18 cellular contexts compared by ENCODE assay signal in the genomic region with DNA sequence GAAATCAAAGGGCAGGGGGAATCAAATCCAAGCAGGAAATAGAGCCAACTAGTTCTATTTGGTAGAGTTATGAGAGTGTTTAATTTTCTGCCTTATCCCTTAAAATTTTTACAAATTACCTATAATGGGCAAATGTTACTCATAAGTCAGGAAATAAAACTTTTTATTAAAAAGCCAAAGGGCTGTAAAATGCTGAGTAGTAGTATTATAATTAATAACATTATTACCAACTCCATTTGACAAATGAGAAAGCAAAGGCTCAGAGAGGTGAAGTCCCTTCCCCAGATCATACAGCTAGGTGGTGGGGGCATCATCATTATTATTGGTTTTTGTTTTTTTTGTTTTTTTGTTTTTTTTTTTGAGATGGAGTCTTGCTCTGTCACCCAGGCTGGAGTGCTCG. TPM values are rescaled to one million over a fixed set of nuclear protein-coding genes. Genes with fewer than 3 reads are reported as not detected.
A peak's percentile ranks its signal among the peaks of the same experiment; 100 is the strongest.
DNase-seq lines count a peak whose midpoint lies in the region; ATAC-seq, FAIRE-seq and TF ChIP-seq lines count a peak whose summit lies in the region.
"Had no signal": no experiment of that assay in that cellular context is flagged by ENCODE, and none has a peak within 500 bp of the region (broad histone marks: within the 10 kb centered on the region; RNA-seq: fewer than 3 reads in every experiment).

No MANE protein-coding gene starts in this region.

- no peak for TF ChIP-seq POLR2A in K562 (conservative IDR thresholded peaks at IDR 0.05)
- TF ChIP-seq POLR2A in gastrocnemius medialis (IDR thresholded peaks at IDR 0.05), result no peak

- H3K4me1 ChIP-seq in SK-N-SH (ENCODE audit: control insufficient read depth in 1 of 2, insufficient read depth in 2 of 2, low read depth in 1 of 2, low read length in 1 of 2) (peaks cover 0 to 40% of the 10 kb centered on the region in 2 experiments; a peak in 3 of 4 replicates), Karpas-422 (ENCODE audit: low read length) (peaks cover 20% of the 10 kb centered on the region), K562 (replicated peaks in 1 of 2; ENCODE audit: control insufficient read depth in 2 of 2, insufficient read depth in 2 of 2, low read length in 2 of 2) (peaks cover 17 to 29% of the 10 kb centered on the region in 2 experiments; a peak in 4 of 5 replicates), gastrocnemius medialis (peaks cover 58 to 66% of the 10 kb centered on the region in 2 donors)

- H3K27me3 ChIP-seq in SK-N-SH (ENCODE audit: insufficient read depth) (no peaks in the 10 kb centered on the region), Karpas-422 (ENCODE audit: low read length) (no peaks in the 10 kb centered on the region), K562 (ENCODE audit: control insufficient read depth in 2 of 2, insufficient read depth in 2 of 2, low read length in 2 of 2) (no peaks in the 10 kb centered on the region), gastrocnemius medialis (no peaks in the 10 kb centered on the region)

- no peaks in the 10 kb centered on the region for H3K9me2 ChIP-seq in SK-N-SH
- H3K9me2 ChIP-seq in Karpas-422 (replicated peaks; ENCODE audit: insufficient read depth, low read length), result no peaks in the 10 kb centered on the region

- TF ChIP-seq CTCF in SK-N-SH (IDR thresholded peaks at IDR 0.05), result no peak
- TF ChIP-seq CTCF in K562 (IDR thresholded peaks at IDR 0.05 in 2 of 3, conservative IDR thresholded peaks at IDR 0.05 in 1 of 3; ENCODE audit: insufficient read depth in 2 of 3, low read depth in 1 of 3, low read length in 3 of 3), result no peak
- no peak for TF ChIP-seq CTCF in gastrocnemius medialis (IDR thresholded peaks at IDR 0.05 in 4 of 5, conservative IDR thresholded peaks at IDR 0.05 in 1 of 5)

- peaks cover 13% of the 10 kb centered on the region for H3F3A ChIP-seq in SK-N-SH (replicated peaks; ENCODE audit: insufficient read depth)

- H4K20me1 ChIP-seq in SK-N-SH (ENCODE audit: insufficient read depth), result no peaks in the 10 kb centered on the region
- H4K20me1 ChIP-seq in Karpas-422 (ENCODE audit: insufficient read depth, low read depth, low read length), result peaks cover 3% of the 10 kb centered on the region; the same call in 1 of the 2 replicates
- no peaks in the 10 kb centered on the region for H4K20me1 ChIP-seq in K562 (replicated peaks; ENCODE audit: control insufficient read depth, insufficient read depth, low read length)

- H3K36me3 ChIP-seq in SK-N-SH (replicated peaks in 1 of 2; ENCODE audit: control insufficient read depth in 1 of 2, insufficient read depth in 2 of 2, low read length in 1 of 2), result peaks cover 3 to 21% of the 10 kb centered on the region in 2 experiments
- H3K36me3 ChIP-seq in Karpas-422 (ENCODE audit: insufficient read depth, low read length), result no peaks in the 10 kb centered on the region
- no peaks in the 10 kb centered on the region for H3K36me3 ChIP-seq in K562 (ENCODE audit: control insufficient read depth, insufficient read depth, low read length)
- H3K36me3 ChIP-seq in gastrocnemius medialis, result peaks cover 0 to under 1% of the 10 kb centered on the region in 2 donors

- no peak overlapping the region for H3K27ac ChIP-seq in SK-N-SH (ENCODE audit: low read depth in 2 of 2, low read length in 1 of 2)
- no peak overlapping the region for H3K27ac ChIP-seq in Karpas-422 (ENCODE audit: low read length)
- no peak overlapping the region for H3K27ac ChIP-seq in K562 (ENCODE audit: extremely low read depth, low read depth, low read length)
- peak overlapping the region; percentile 79 to 85 (median 82) for H3K27ac ChIP-seq in gastrocnemius medialis
- H3K27ac ChIP-seq: 22Rv1, C4-2B, HL-60 had no signal

- no peak overlapping the region for H3K9ac ChIP-seq in SK-N-SH
- no peak overlapping the region for H3K9ac ChIP-seq in Karpas-422 (ENCODE audit: low read length)
- no peak overlapping the region for H3K9ac ChIP-seq in K562 (ENCODE audit: insufficient read depth in 1 of 2, low read depth in 2 of 2, low read length in 2 of 2)

- no peak for ATAC-seq in SK-N-SH treated with all-trans-retinoic acid at 6 μM for 48 hours
- ATAC-seq in K562, result no peak
- ATAC-seq in gastrocnemius medialis, result no peak
- ATAC-seq: Right ventricle myocardium inferior had no signal

- 93% methylated on average over 1 of the region's 1 CpG for WGBS in SK-N-SH (ENCODE audit: low lambda C conversion rate)
- WGBS in K562 (ENCODE audit: insufficient coverage, low coverage, missing lambda C conversion rate), result 25% methylated on average over 1 of the region's 1 CpG

- H3K4me2 ChIP-seq in SK-N-SH (0 out of 2 replicates have a peak overlapping the region, but pooled peaks have one; percentile 2), Karpas-422 (ENCODE audit: low read depth, low read length, poor library complexity, severe bottlenecking) (peak overlapping the region; percentile 60), K562 (ENCODE audit: insufficient read depth, low read length) (no peak overlapping the region)

- no peak overlapping the region for H2AFZ ChIP-seq in SK-N-SH (ENCODE audit: low read depth)
- H2AFZ ChIP-seq in Karpas-422 (ENCODE audit: low read length), result no peak overlapping the region
- no peak overlapping the region for H2AFZ ChIP-seq in K562 (ENCODE audit: low read depth, low read length)
- H2AFZ ChIP-seq: GM23248 had no signal

- DNase-seq in SK-N-SH, result no peak
- DNase-seq in Karpas-422, result no peak
- DNase-seq in K562 (ENCODE audit: extremely low read depth in 1 of 4, low spot score in 3 of 4), result no peak
- no peak for DNase-seq in gastrocnemius medialis
- DNase-seq in cerebellar nuclear complex (lab: John Stamatoyannopoulos, UW), result no peak
- no peak for DNase-seq in posterior cingulate gyrus
- no peak for DNase-seq in RCC 7860 (ENCODE audit: low spot score)
- DNase-seq: GM23248, H9, HFFc6, NCI-H1694 treated with DMSO at 0.1 percent for 48 hours, NCI-H2081 treated with DMSO at 0.1 percent for 48 hours, NCI-H524 treated with DMSO at 0.1 percent for 48 hours had no signal

- H3K9me3 ChIP-seq in SK-N-SH (no peaks in the 10 kb centered on the region), Karpas-422 (ENCODE audit: low read length) (no peaks in the 10 kb centered on the region), K562 (replicated peaks; ENCODE audit: control insufficient read depth, insufficient read depth, low read depth, low read length) (no peaks in the 10 kb centered on the region), gastrocnemius medialis (no peaks in the 10 kb centered on the region)

- H3K9me1 ChIP-seq in K562 (ENCODE audit: control insufficient read depth, insufficient read depth, low read length), result no peaks in the 10 kb centered on the region

- CTCF ChIA-PET in SK-N-SH (lab: Yijun Ruan, JAX), result interaction anchor here (0.7 to 2.2 kb wide), 5 partner anchors 29 to 231 kb away, joined by 3 to 14 read pairs (median 4); no protein-coding TSS in a partner anchor
- CTCF ChIA-PET in K562 (lab: Yijun Ruan, JAX; ENCODE audit: low intra/inter-chr PET ratio), result no interaction called here

- POLR2A ChIA-PET in SK-N-SH (lab: Yijun Ruan, JAX) (no interaction called here), K562 (lab: Yijun Ruan, JAX) (interaction anchor here (0.8 to 1.3 kb wide), 5 partner anchors 18 to 1052 kb away, joined by 3 to 5 read pairs (median 3); no protein-coding TSS in a partner anchor)

- TF ChIP-seq EP300 in SK-N-SH (IDR thresholded peaks at IDR 0.05; ENCODE audit: borderline replicate concordance in 1 of 2, low read depth in 1 of 2, low read length in 1 of 2), result no peak
- TF ChIP-seq EP300 in K562 (IDR thresholded peaks at IDR 0.05; ENCODE audit: low read length), result no peak

- FAIRE-seq in K562 (lab: Jason Lieb, UNC) (no peak), RCC 7860 (lab: Jason Lieb, UNC) (no peak)

- H3K79me2 ChIP-seq in SK-N-SH (ENCODE audit: insufficient read depth), result peaks cover 24% of the 10 kb centered on the region; the same call in 1 of the 2 replicates
- H3K79me2 ChIP-seq in Karpas-422 (ENCODE audit: low read length), result no peaks in the 10 kb centered on the region
- no peaks in the 10 kb centered on the region for H3K79me2 ChIP-seq in K562 (ENCODE audit: control insufficient read depth, insufficient read depth, low read length)

- H3K4me3 ChIP-seq in SK-N-SH (ENCODE audit: low read depth in 2 of 2, low read length in 1 of 2) (no peak overlapping the region), Karpas-422 (ENCODE audit: low read length) (no peak overlapping the region), K562 (no peak overlapping the region), gastrocnemius medialis (no peak overlapping the region)
- H3K4me3 ChIP-seq: GM23248 had no signal

- no peak for TF ChIP-seq RAD21 in SK-N-SH (IDR thresholded peaks at IDR 0.05; ENCODE audit: low read length)
- TF ChIP-seq RAD21 in K562 (CRISPR knock-in tag; conservative IDR thresholded peaks at IDR 0.05 in 1 of 2, IDR thresholded peaks at IDR 0.05 in 1 of 2), result no peak

- in situ Hi-C loops in K562 (cut with MboI), result no loop called here
- in situ Hi-C loops in gastrocnemius medialis (cut with MboI; ENCODE audit: low sequenced_read_pairs in 4 of 4), result loop anchor here in 1 of 4 donors (5.0 to 10.0 kb wide), 2 partner anchors 59 to 191 kb away; no protein-coding TSS in a partner anchor

- no TSS peak for BruUV-seq in K562 (replicated peaks; lab: Mats Ljungman, UMichigan)

- intact Hi-C loops in K562 (cut with micrococcal nuclease) (no loop called here), gastrocnemius medialis (cut with DNase I; ENCODE audit: low total_unique reads) (loop anchor here (5.0 to 10.0 kb wide), 3 partner anchors 261 to 569 kb away; partner anchors contain the start of genes LDLRAP1, MACO1 and SYF2), posterior cingulate gyrus (cut with DNase I) (no loop called here)

RNA-seq across cellular contexts. Expression of gene SELENON, which starts 3.4 kb away (rescaled TPM):
- 32.7 and 56.2 TPM in 2 replicates for polyA plus RNA-seq in SK-N-SH (2012; rRNA removed)
- 42.6 and 69.9 TPM in 2 replicates for polyA plus RNA-seq in SK-N-SH (2012; cell fraction: cytosol; rRNA removed)
- polyA plus RNA-seq in SK-N-SH (2012; cell fraction: nucleus; rRNA removed), result 38.4 and 59.7 TPM in 2 replicates
- 2.7 and 5.1 TPM in 2 replicates for total RNA-seq in Karpas-422 (2014; rRNA removed; shearing (Covaris generic); ENCODE audit: low replicate concordance)
- total RNA-seq in K562 (2011; cell fraction: chromatin; rRNA removed; ENCODE audit: low replicate concordance), result 10.6 and 27.1 TPM in 2 replicates
- 20.8 and 22.0 TPM in 2 replicates for total RNA-seq in K562 (2011; cell fraction: nucleolus; rRNA removed)
- total RNA-seq in K562 (2011; cell fraction: nucleoplasm; rRNA removed), result 23.3 and 31.8 TPM in 2 replicates
- 6.1 and 10.0 TPM in 2 replicates for total RNA-seq in K562 (2014; rRNA removed)
- 5.1 and 6.8 TPM in 2 replicates for total RNA-seq in K562 (2014; rRNA removed; fragmentation: Illumina TruSeq; extraction: Trizol)
- total RNA-seq in K562 (2015; rRNA removed; fragmentation: Illumina TruSeq; extraction: Trizol), result 7.0 and 7.4 TPM in 2 replicates
- 21.2 and 24.4 TPM in 2 replicates for total RNA-seq in K562 (2021)
- polyA plus RNA-seq in K562 (2011; rRNA removed), result 7.1 and 7.2 TPM in 2 replicates
- 12.7 and 12.8 TPM in 2 replicates for polyA plus RNA-seq in K562 (2011; cell fraction: cytosol; rRNA removed)
- 13.8 and 19.5 TPM in 2 replicates for polyA plus RNA-seq in K562 (2011; cell fraction: nucleus; rRNA removed)
- polyA plus RNA-seq in K562 (2012), result 17.5 and 37.6 TPM in 2 replicates
- 26.7 and 28.9 TPM in 2 replicates for polyA plus RNA-seq in K562 (2014; fragmentation: Illumina TruSeq; extraction: Trizol)
- 1 to 10 TPM in 1 of 2 experiments, under 1 TPM in 1; 0.43 to 1.5 TPM for polyA plus RNA-seq in K562 (2014; fragmentation: Nextera tagmentation; extraction: Ambion mirVana)
- polyA plus RNA-seq in K562 (2014; rRNA removed), result 12.5 and 12.6 TPM in 2 replicates
- polyA minus RNA-seq in K562 (2011; rRNA and poly(A)+ RNA removed), result 3.7 and 4.2 TPM in 2 replicates
- 12.5 and 15.8 TPM in 2 replicates for polyA minus RNA-seq in K562 (2011; cell fraction: cytosol; rRNA and poly(A)+ RNA removed)
- 2.4 and 3.6 TPM in 2 replicates for polyA minus RNA-seq in K562 (2011; cell fraction: nucleus; rRNA and poly(A)+ RNA removed)
- 10 to 100 TPM; 20.0 to 51.0 (median 43.3) TPM for total RNA-seq in gastrocnemius medialis

RNA-seq across cellular contexts. Expression of gene MTFR1L, which starts 16.4 kb away (rescaled TPM):
- 53.6 and 61.2 TPM in 2 replicates for polyA plus RNA-seq in SK-N-SH (2012; rRNA removed)
- polyA plus RNA-seq in SK-N-SH (2012; cell fraction: cytosol; rRNA removed), result 32.7 and 39.0 TPM in 2 replicates
- polyA plus RNA-seq in SK-N-SH (2012; cell fraction: nucleus; rRNA removed), result 205 and 223 TPM in 2 replicates
- total RNA-seq in Karpas-422 (2014; rRNA removed; shearing (Covaris generic); ENCODE audit: low replicate concordance), result 24.3 and 39.6 TPM in 2 replicates
- total RNA-seq in K562 (2011; cell fraction: chromatin; rRNA removed; ENCODE audit: low replicate concordance), result 93.2 and 162 TPM in 2 replicates
- total RNA-seq in K562 (2011; cell fraction: nucleolus; rRNA removed), result 112 and 114 TPM in 2 replicates
- total RNA-seq in K562 (2011; cell fraction: nucleoplasm; rRNA removed), result 110 and 117 TPM in 2 replicates
- total RNA-seq in K562 (2014; rRNA removed), result 43.5 and 54.9 TPM in 2 replicates
- total RNA-seq in K562 (2014; rRNA removed; fragmentation: Illumina TruSeq; extraction: Trizol), result 39.2 and 41.4 TPM in 2 replicates
- total RNA-seq in K562 (2015; rRNA removed; fragmentation: Illumina TruSeq; extraction: Trizol), result 45.2 and 45.8 TPM in 2 replicates
- total RNA-seq in K562 (2021), result 54.3 and 58.5 TPM in 2 replicates
- 53.7 and 79.7 TPM in 2 replicates for polyA plus RNA-seq in K562 (2011; rRNA removed)
- 75.5 and 87.3 TPM in 2 replicates for polyA plus RNA-seq in K562 (2011; cell fraction: cytosol; rRNA removed)
- polyA plus RNA-seq in K562 (2011; cell fraction: nucleus; rRNA removed), result 196 and 214 TPM in 2 replicates
- 57.4 and 71.0 TPM in 2 replicates for polyA plus RNA-seq in K562 (2012)
- 71.0 and 84.8 TPM in 2 replicates for polyA plus RNA-seq in K562 (2014; fragmentation: Illumina TruSeq; extraction: Trizol)
- polyA plus RNA-seq in K562 (2014; fragmentation: Nextera tagmentation; extraction: Ambion mirVana), result 10 to 100 TPM; 81.2 to 98.5 TPM
- 45.1 and 60.0 TPM in 2 replicates for polyA plus RNA-seq in K562 (2014; rRNA removed)
- polyA minus RNA-seq in K562 (2011; rRNA and poly(A)+ RNA removed), result 35.2 and 44.3 TPM in 2 replicates
- polyA minus RNA-seq in K562 (2011; cell fraction: cytosol; rRNA and poly(A)+ RNA removed), result 23.6 and 25.6 TPM in 2 replicates
- 31.9 and 51.9 TPM in 2 replicates for polyA minus RNA-seq in K562 (2011; cell fraction: nucleus; rRNA and poly(A)+ RNA removed)
- total RNA-seq in gastrocnemius medialis, result 100 to 1,000 TPM; 123 to 186 (median 170) TPM

RNA-seq across cellular contexts. Expression of gene AUNIP, which starts 55.9 kb away (rescaled TPM):
- 1.9 TPM in 2 replicates for polyA plus RNA-seq in SK-N-SH (2012; rRNA removed)
- polyA plus RNA-seq in SK-N-SH (2012; cell fraction: cytosol; rRNA removed), result 1.8 and 2.1 TPM in 2 replicates
- 1.3 and 1.4 TPM in 2 replicates for polyA plus RNA-seq in SK-N-SH (2012; cell fraction: nucleus; rRNA removed)
- 7.2 and 11.6 TPM in 2 replicates for total RNA-seq in Karpas-422 (2014; rRNA removed; shearing (Covaris generic); ENCODE audit: low replicate concordance)
- 50.6 and 72.2 TPM in 2 replicates for total RNA-seq in K562 (2011; cell fraction: chromatin; rRNA removed; ENCODE audit: low replicate concordance)
- total RNA-seq in K562 (2011; cell fraction: nucleolus; rRNA removed), result 35.2 and 36.8 TPM in 2 replicates
- 48.3 and 56.9 TPM in 2 replicates for total RNA-seq in K562 (2011; cell fraction: nucleoplasm; rRNA removed)
- 46.4 and 51.4 TPM in 2 replicates for total RNA-seq in K562 (2014; rRNA removed)
- 47.1 and 55.0 TPM in 2 replicates for total RNA-seq in K562 (2014; rRNA removed; fragmentation: Illumina TruSeq; extraction: Trizol)
- total RNA-seq in K562 (2015; rRNA removed; fragmentation: Illumina TruSeq; extraction: Trizol), result 40.5 and 41.4 TPM in 2 replicates
- total RNA-seq in K562 (2021), result 30.9 and 31.7 TPM in 2 replicates
- polyA plus RNA-seq in K562 (2011; rRNA removed), result 45.0 and 48.8 TPM in 2 replicates
- polyA plus RNA-seq in K562 (2011; cell fraction: cytosol; rRNA removed), result 26.1 and 34.8 TPM in 2 replicates
- polyA plus RNA-seq in K562 (2011; cell fraction: nucleus; rRNA removed), result 23.2 and 23.3 TPM in 2 replicates
- 18.8 and 21.2 TPM in 2 replicates for polyA plus RNA-seq in K562 (2012)
- polyA plus RNA-seq in K562 (2014; fragmentation: Illumina TruSeq; extraction: Trizol), result 48.8 and 50.0 TPM in 2 replicates
- polyA plus RNA-seq in K562 (2014; fragmentation: Nextera tagmentation; extraction: Ambion mirVana), result 10 to 100 TPM; 12.1 to 15.2 TPM
- 52.3 and 53.8 TPM in 2 replicates for polyA plus RNA-seq in K562 (2014; rRNA removed)
- polyA minus RNA-seq in K562 (2011; rRNA and poly(A)+ RNA removed), result 37.1 and 45.0 TPM in 2 replicates
- 10.0 and 14.8 TPM in 2 replicates for polyA minus RNA-seq in K562 (2011; cell fraction: cytosol; rRNA and poly(A)+ RNA removed)
- 18.4 and 30.3 TPM in 2 replicates for polyA minus RNA-seq in K562 (2011; cell fraction: nucleus; rRNA and poly(A)+ RNA removed)
- not detected for total RNA-seq in gastrocnemius medialis
- total RNA-seq: Right ventricle myocardium inferior had no signal

Comparison
In these comparisons a context has a peak if more than half of its experiments do, and no peak if none do; other contexts are left out.
1. H3K27ac ChIP-seq: peak in gastrocnemius medialis (4 of 4); none in SK-N-SH (0 of 2), Karpas-422 (single experiment) and K562 (single experiment).